ENCODE assay signal across 15 cellular contexts in the genomic region with DNA sequence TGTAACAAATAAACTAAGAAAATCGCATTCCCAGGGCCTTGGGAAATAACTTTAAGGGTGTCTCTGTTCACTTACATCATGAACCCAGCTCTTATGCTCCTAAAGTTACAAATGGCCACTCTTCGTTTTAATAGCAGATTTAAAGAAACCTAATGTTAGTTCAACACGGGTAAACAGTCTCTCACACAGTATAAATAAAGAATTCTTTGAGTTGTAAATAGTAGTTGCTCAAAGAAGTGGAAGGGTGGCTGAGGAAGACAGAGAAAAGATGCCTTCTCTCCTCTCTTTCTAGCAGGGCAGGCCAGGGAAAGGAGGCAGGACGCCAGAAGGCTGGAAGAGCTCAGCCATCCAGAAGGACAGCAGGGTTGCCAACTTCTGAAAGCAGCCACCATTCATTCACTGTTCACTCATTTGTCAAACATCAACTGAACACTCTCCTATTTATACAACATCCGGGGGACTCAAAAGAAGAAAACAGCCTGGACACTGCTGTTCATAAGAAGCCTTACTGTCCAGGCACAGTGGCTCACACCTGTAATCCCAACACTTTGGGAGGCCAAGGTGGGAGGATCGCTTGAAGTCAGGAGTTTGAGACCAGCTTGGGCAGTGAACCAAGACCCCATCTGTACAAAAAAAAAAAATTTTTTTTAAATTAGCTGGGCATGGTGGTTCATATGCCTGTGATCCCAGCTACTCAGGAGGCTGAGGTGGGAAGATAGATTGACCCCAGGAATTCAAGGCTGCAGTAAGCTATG. TPM values are rescaled to one million over a fixed set of nuclear protein-coding genes. Genes with fewer than 3 reads are reported as not detected.
A peak's percentile ranks its signal among the peaks of the same experiment; 100 is the strongest.
DNase-seq lines count a peak whose midpoint lies in the region; ATAC-seq and TF ChIP-seq lines count a peak whose summit lies in the region.
"Had no signal": no experiment of that assay in that cellular context is flagged by ENCODE, and none has a peak within 500 bp of the region (broad histone marks: within the 10 kb centered on the region; RNA-seq: fewer than 3 reads in every experiment).

No MANE protein-coding gene starts in this region.

- no peak for TF ChIP-seq POLR2A in right lobe of liver (IDR thresholded peaks at IDR 0.05)

- intact Hi-C loops in right lobe of liver (cut with DNase I): no loop called here

- H3K9me3 ChIP-seq in endodermal cell (ENCODE audit: control insufficient read depth, low read length): no peaks in the 10 kb centered on the region
- H3K9me3 ChIP-seq in right lobe of liver: no peaks in the 10 kb centered on the region

- H3K36me3 ChIP-seq in endodermal cell (ENCODE audit: control insufficient read depth, insufficient read depth, low read length) (peaks cover 3% of the 10 kb centered on the region), right lobe of liver (no peaks in the 10 kb centered on the region)

- no peaks in the 10 kb centered on the region for H3K27me3 Mint-ChIP-seq in endodermal cell (ENCODE audit: insufficient read depth)

- peak; percentile 7 to 42 (median 28) for ATAC-seq in right lobe of liver
- no peak for ATAC-seq in GM18517 (IDR thresholded peaks at IDR 0.05; ENCODE audit: unreplicated experiment)
- ATAC-seq in GM19328 (IDR thresholded peaks at IDR 0.05; ENCODE audit: unreplicated experiment): no peak
- no peak for ATAC-seq in GM18907 (IDR thresholded peaks at IDR 0.05; ENCODE audit: unreplicated experiment)
- ATAC-seq: CD8-positive, alpha-beta T cell had no signal

- TF ChIP-seq CTCF in endodermal cell (conservative IDR thresholded peaks at IDR 0.05): no peak
- no peak for TF ChIP-seq CTCF in right lobe of liver (IDR thresholded peaks at IDR 0.05)

- peak overlapping the region; percentile 2 for H3K27ac Mint-ChIP-seq in endodermal cell
- H3K27ac Mint-ChIP-seq: CD8-positive, alpha-beta T cell had no signal

- no peak overlapping the region for H3K4me3 Mint-ChIP-seq in endodermal cell
- H3K4me3 Mint-ChIP-seq: CD8-positive, alpha-beta T cell; neural crest cell had no signal

- 83 to 100% methylated on average over 1 to 6 of the region's 6 CpGs for WGBS in endodermal cell (ENCODE audit: insufficient coverage in 1 of 2, insufficient read length in 1 of 2), 2 experiments
- 53% methylated on average over 6 of the region's 6 CpGs for WGBS in right lobe of liver (ENCODE audit: insufficient coverage, low coverage, low lambda C conversion rate, missing lambda C conversion rate)

- DNase-seq in NCI-H446 (lab: John Stamatoyannopoulos, UW): peak; percentile 91 to 93
- DNase-seq in endodermal cell: no peak
- DNase-seq in right lobe of liver: no peak
- peak in 36 of 49 donors; percentile 4 to 65 (median 31) for DNase-seq in substantia nigra (lab: John Stamatoyannopoulos, UW)
- DNase-seq in DMS79 treated with DMSO at 0.1 percent for 48 hours (lab: John Stamatoyannopoulos, UW): no peak
- DNase-seq: amniotic stem cell; CD8-positive, alpha-beta T cell; NCI-H1105; NCI-H526; stimulated activated naive CD4-positive, alpha-beta T cell treated with Interleukin-2 at 50 U/mL for 16 hours had no signal

- H3K4me3 ChIP-seq in endodermal cell (ENCODE audit: low read length) (no peak overlapping the region), right lobe of liver (no peak overlapping the region)

- H3K27me3 ChIP-seq in endodermal cell (ENCODE audit: control insufficient read depth, insufficient read depth, low read length, poor library complexity, severe bottlenecking) (no peaks in the 10 kb centered on the region), right lobe of liver (no peaks in the 10 kb centered on the region)

- H3K9ac ChIP-seq in endodermal cell (ENCODE audit: extremely low read depth, low read length, poor library complexity, severe bottlenecking): no peak overlapping the region

- H3K4me1 ChIP-seq in endodermal cell (ENCODE audit: control insufficient read depth, insufficient read depth, low read length) (no peaks in the 10 kb centered on the region), right lobe of liver (peaks cover 0 to 27% (median 13%) of the 10 kb centered on the region in 4 donors)

- H3K9me3 Mint-ChIP-seq in endodermal cell: no peaks in the 10 kb centered on the region
- H3K9me3 Mint-ChIP-seq: CD8-positive, alpha-beta T cell; neural crest cell had no signal

- H3K27ac ChIP-seq in endodermal cell (ENCODE audit: low read depth, low read length) (no peak overlapping the region), right lobe of liver (peak overlapping the region; percentile 53 to 71 (median 67)), substantia nigra (ENCODE audit: low read depth, low read length, poor library complexity, severe bottlenecking) (no peak overlapping the region)
- H3K27ac ChIP-seq: epithelial cell of prostate had no signal

- peaks cover 15% of the 10 kb centered on the region for H3K4me1 Mint-ChIP-seq in endodermal cell

- peaks cover 3% of the 10 kb centered on the region for H3K36me3 Mint-ChIP-seq in endodermal cell (ENCODE audit: low read depth)
- H3K36me3 Mint-ChIP-seq: CD8-positive, alpha-beta T cell had no signal

RNA-seq across cellular contexts. Expression of a gene that starts 47.3 kb away (rescaled TPM):
- total RNA-seq in endodermal cell (10 to 100 TPM; 17.3 to 18.5 TPM), right lobe of liver (10 to 100 TPM; 10.6 to 19.7 (median 15.3) TPM)
- polyA plus RNA-seq in endodermal cell (2013, experiment 1 of 2): 40.9 TPM
- polyA plus RNA-seq in endodermal cell (2013, experiment 2 of 2): 41.8 TPM

Comparison
In these comparisons a context has a peak if more than half of its experiments do, and no peak if none do; other contexts are left out.
1. DNase-seq: peak in NCI-H446 (2 of 2) and substantia nigra (36 of 49); none in endodermal cell (single experiment), right lobe of liver (0 of 3) and DMS79 treated with DMSO at 0.1 percent for 48 hours (single experiment).
2. H3K27ac ChIP-seq: peak in right lobe of liver (3 of 3); none in endodermal cell (single experiment) and substantia nigra (single experiment).
3. ATAC-seq: peak in right lobe of liver (4 of 4); none in GM18517 (single experiment), GM19328 (single experiment) and GM18907 (single experiment).